ENCODE assay signal across 22 cellular contexts in genomic region chr2:235546151-235546435, GRCh38. TPM values are rescaled to one million over a fixed set of nuclear protein-coding genes. Genes with fewer than 3 reads are reported as not detected.
"Had no signal": no experiment of that assay in that cellular context is flagged by ENCODE, and none has a peak within 500 bp of the region (broad histone marks: within the 10 kb centered on the region; RNA-seq: fewer than 3 reads in every experiment).

No MANE protein-coding gene starts in this region.

- H3K9me3 ChIP-seq: ascending aorta, body of pancreas, SJSA1 had no signal

- H3K4me1 ChIP-seq: ascending aorta, SJSA1 had no signal

- H3K4me3 ChIP-seq: ascending aorta, body of pancreas, SJSA1 had no signal

- H3K36me3 ChIP-seq: ascending aorta, SJSA1 had no signal

- H3K36me3 Mint-ChIP-seq: activated naive CD4-positive, alpha-beta T cell treated with anti-CD3 and anti-CD28 coated beads, Interleukin-2, amount 50 U/mL, for 72 hours had no signal

- H3K9me3 Mint-ChIP-seq: activated B cell treated with CpG ODN at 0.5 μM for 24 hours; activated CD4-positive, alpha-beta T cell treated with anti-CD3 and anti-CD28 coated beads, Interleukin-2, amount 10 ng/mL, durations not matched to agents 24 days and 14 days; activated naive CD4-positive, alpha-beta T cell treated with anti-CD3 and anti-CD28 coated beads, Interleukin-2, amount 50 U/mL, for 72 hours; activated naive CD8-positive, alpha-beta T cell treated with anti-CD3 and anti-CD28 coated beads, Interleukin-2, amount 50 U/mL, for 24 hours; activated T-cell treated with anti-CD3 and anti-CD28 coated beads, Interleukin-2, amount 50 U/mL, for 4 hours; T-helper 1 cell treated with Interleukin-12 subunit alpha and Interleukin-12 subunit beta and Interleukin-4 antibody, amounts not matched to agents 30 μg/mL and 1 μg/mL, for 36 hours had no signal

- ATAC-seq: activated naive CD4-positive, alpha-beta T cell treated with anti-CD3 and anti-CD28 coated beads, Interleukin-2, amount 50 U/mL, for 72 hours; activated naive CD8-positive, alpha-beta T cell treated with anti-CD3 and anti-CD28 coated beads, Interleukin-2, amount 50 U/mL, for 24 hours; activated T-cell treated with anti-CD3 and anti-CD28 coated beads, Interleukin-2, amount 50 U/mL, for 4 hours; body of pancreas; SK-N-SH treated with all-trans-retinoic acid at 6 μM for 48 hours had no signal

- H3K4me3 Mint-ChIP-seq: activated B cell treated with CpG ODN at 0.5 μM for 24 hours; activated CD4-positive, alpha-beta T cell treated with anti-CD3 and anti-CD28 coated beads, Interleukin-2, amount 10 ng/mL, durations not matched to agents 24 days and 14 days; activated naive CD8-positive, alpha-beta T cell treated with anti-CD3 and anti-CD28 coated beads, Interleukin-2, amount 50 U/mL, for 24 hours; activated T-cell treated with anti-CD3 and anti-CD28 coated beads, Interleukin-2, amount 50 U/mL, for 4 hours; T-helper 1 cell treated with Interleukin-12 subunit alpha and Interleukin-12 subunit beta and Interleukin-4 antibody, amounts not matched to agents 30 μg/mL and 1 μg/mL, for 36 hours had no signal

- H3K4me1 Mint-ChIP-seq: activated B cell treated with CpG ODN at 0.5 μM for 24 hours; activated CD4-positive, alpha-beta T cell treated with anti-CD3 and anti-CD28 coated beads, Interleukin-2, amount 10 ng/mL, durations not matched to agents 24 days and 14 days; activated naive CD8-positive, alpha-beta T cell treated with anti-CD3 and anti-CD28 coated beads, Interleukin-2, amount 50 U/mL, for 24 hours had no signal

- H3K27me3 ChIP-seq: ascending aorta, body of pancreas, SJSA1 had no signal

- H3K27ac Mint-ChIP-seq: activated B cell treated with CpG ODN at 0.5 μM for 24 hours; activated CD4-positive, alpha-beta T cell treated with anti-CD3 and anti-CD28 coated beads, Interleukin-2, amount 10 ng/mL, durations not matched to agents 24 days and 14 days; activated naive CD4-positive, alpha-beta T cell treated with anti-CD3 and anti-CD28 coated beads, Interleukin-2, amount 50 U/mL, for 72 hours; activated naive CD8-positive, alpha-beta T cell treated with anti-CD3 and anti-CD28 coated beads, Interleukin-2, amount 50 U/mL, for 24 hours; T-helper 1 cell treated with Interleukin-12 subunit alpha and Interleukin-12 subunit beta and Interleukin-4 antibody, amounts not matched to agents 30 μg/mL and 1 μg/mL, for 36 hours had no signal

- H3K27me3 Mint-ChIP-seq: activated CD4-positive, alpha-beta T cell treated with anti-CD3 and anti-CD28 coated beads, Interleukin-2, amount 10 ng/mL, durations not matched to agents 24 days and 14 days; activated naive CD8-positive, alpha-beta T cell treated with anti-CD3 and anti-CD28 coated beads, Interleukin-2, amount 50 U/mL, for 24 hours had no signal

- DNase-seq: activated B cell treated with CpG ODN at 0.5 μM for 24 hours; activated CD4-positive, alpha-beta T cell treated with anti-CD3 and anti-CD28 coated beads for 1 hour; activated CD4-positive, alpha-beta T cell treated with anti-CD3 and anti-CD28 coated beads, Interleukin-2, amount 10 ng/mL, durations not matched to agents 24 days and 14 days; activated CD4-positive, alpha-beta T cell treated with anti-CD3 and anti-CD28 coated beads, Interleukin-2, amount 50 U/mL, for 48 hours; activated CD8-positive, alpha-beta memory T cell treated with anti-CD3 and anti-CD28 coated beads for 24 hours; activated naive CD4-positive, alpha-beta T cell treated with Interleukin-2 at 50 U/mL for 16 hours; activated naive CD8-positive, alpha-beta T cell treated with anti-CD3 and anti-CD28 coated beads, Interleukin-2, amount 50 U/mL, for 24 hours; activated T-cell treated with anti-CD3 and anti-CD28 coated beads, Interleukin-2, amount 50 U/mL, for 4 hours; amniotic stem cell; body of pancreas; Karpas-422; NCI-H1105 treated with DMSO at 0.1 percent for 48 hours; NCI-H1436 treated with DMSO at 0.1 percent for 48 hours; NCI-H187; NCI-H2081; NCI-H446; SHP77 had no signal

- H3K27ac ChIP-seq: ascending aorta, body of pancreas, SJSA1 had no signal

RNA-seq across cellular contexts. Expression of gene AGAP1, which starts 52.2 kb away (rescaled TPM):
- total RNA-seq: activated B cell treated with CpG ODN at 0.5 μM for 24 hours had no signal
